In the genomic region with DNA sequence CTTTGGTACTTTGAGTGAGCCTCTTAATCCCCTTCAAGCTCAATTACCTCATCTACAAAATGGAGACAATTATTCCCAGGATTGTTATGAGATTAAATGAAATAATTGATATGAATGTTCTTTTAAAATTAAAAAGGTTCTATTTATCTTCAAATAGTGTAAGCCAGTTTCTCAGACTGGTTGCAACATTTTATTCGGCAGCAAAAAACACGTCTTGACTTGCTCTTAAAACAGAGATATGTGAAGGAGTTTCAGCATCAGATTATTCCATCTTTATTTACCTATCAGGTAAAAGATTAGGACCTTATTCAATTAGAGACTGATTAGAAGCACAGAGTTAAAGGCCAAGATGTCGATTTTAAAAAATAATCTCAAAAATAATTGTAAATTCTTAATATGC, we compare ENCODE assay signal across 17 cellular contexts. TPM values are rescaled to one million over a fixed set of nuclear protein-coding genes. Genes with fewer than 3 reads are reported as not detected.
A peak's percentile ranks its signal among the peaks of the same experiment; 100 is the strongest.
DNase-seq lines count a peak whose midpoint lies in the region; ATAC-seq, FAIRE-seq and TF ChIP-seq lines count a peak whose summit lies in the region.
"Had no signal": no experiment of that assay in that cellular context is flagged by ENCODE, and none has a peak within 500 bp of the region (broad histone marks: within the 10 kb centered on the region; RNA-seq: fewer than 3 reads in every experiment).

No MANE protein-coding gene starts in this region.

- H3K4me3 ChIP-seq in left ventricle myocardium inferior, result peak overlapping the region; percentile 8
- H3K4me3 ChIP-seq in bronchial epithelial cell (ENCODE audit: low read depth, low read length), result no peak overlapping the region
- peak overlapping the region; percentile 15 for H3K4me3 ChIP-seq in lower lobe of right lung
- H3K4me3 ChIP-seq: BLaER1 treated with 17β-estradiol and CSF1 and Interleukin-3, amounts not matched to agents 10 nM and 100 nM; GM23338 had no signal

- H3K27ac ChIP-seq in left ventricle myocardium inferior (replicated peaks) (peak overlapping the region; percentile 62), lower lobe of right lung (peak overlapping the region; percentile 39)
- H3K27ac ChIP-seq: BLaER1 treated with 17β-estradiol and CSF1 and Interleukin-3, amounts not matched to agents 10 nM and 100 nM had no signal

- H3K4me1 ChIP-seq in left ventricle myocardium inferior (peaks cover 16% of the 10 kb centered on the region), lower lobe of right lung (peaks cover 52% of the 10 kb centered on the region)

- intact Hi-C loops in left ventricle myocardium inferior (cut with micrococcal nuclease), result no loop called here
- intact Hi-C loops in Right ventricle myocardium superior (cut with DNase I), result no loop called here
- intact Hi-C loops in lower lobe of right lung (cut with DNase I), result loop anchor here (10.0 kb wide), 1 partner anchor 137 kb away; a partner anchor contains a TSS

- H3K36me3 ChIP-seq in left ventricle myocardium inferior (no peaks in the 10 kb centered on the region), bronchial epithelial cell (ENCODE audit: control insufficient read depth, insufficient read depth, low read length) (no peaks in the 10 kb centered on the region), lower lobe of right lung (no peaks in the 10 kb centered on the region)
- H3K36me3 ChIP-seq: BLaER1 treated with 17β-estradiol and CSF1 and Interleukin-3, amounts not matched to agents 10 nM and 100 nM had no signal

- H3K27me3 ChIP-seq in left ventricle myocardium inferior (ENCODE audit: low read depth) (no peaks in the 10 kb centered on the region), bronchial epithelial cell (ENCODE audit: control insufficient read depth, insufficient read depth, low read length) (no peaks in the 10 kb centered on the region), lower lobe of right lung (ENCODE audit: low read depth) (no peaks in the 10 kb centered on the region)
- H3K27me3 ChIP-seq: BLaER1 treated with 17β-estradiol and CSF1 and Interleukin-3, amounts not matched to agents 10 nM and 100 nM had no signal

- DNase-seq in left ventricle myocardium inferior (no peak), Right ventricle myocardium superior (no peak), bronchial epithelial cell (ENCODE audit: low read depth) (peak; percentile 75), lower lobe of right lung (no peak), DMS53 treated with DMSO at 0.1 percent for 48 hours (lab: John Stamatoyannopoulos, UW; ENCODE audit: unreplicated experiment) (no peak), NCI-H1436 (lab: John Stamatoyannopoulos, UW) (no peak), middle frontal gyrus (ENCODE audit: extremely low spot score, low spot score) (no peak)
- DNase-seq: CD8-positive, alpha-beta T cell; DMS79; GDM1; HCEC 1CT had no signal

- H3K9me3 ChIP-seq in left ventricle myocardium inferior (replicated peaks) (no peaks in the 10 kb centered on the region), lower lobe of right lung (no peaks in the 10 kb centered on the region)
- H3K9me3 ChIP-seq: BLaER1 treated with 17β-estradiol and CSF1 and Interleukin-3, amounts not matched to agents 10 nM and 100 nM had no signal

- TF ChIP-seq CTCF in left ventricle myocardium inferior (IDR thresholded peaks at IDR 0.05; ENCODE audit: borderline replicate concordance), result no peak
- TF ChIP-seq CTCF in bronchial epithelial cell (IDR thresholded peaks at IDR 0.05; ENCODE audit: insufficient read depth, low read length, severe bottlenecking), result no peak
- TF ChIP-seq CTCF in lower lobe of right lung (IDR thresholded peaks at IDR 0.05), result no peak

- ATAC-seq in Right ventricle myocardium superior (ENCODE audit: poor library complexity), result no peak
- ATAC-seq in lower lobe of right lung, result no peak
- ATAC-seq: CD8-positive, alpha-beta T cell; GM23338 had no signal

- no peak for FAIRE-seq in bronchial epithelial cell (lab: Jason Lieb, UNC)
- FAIRE-seq: GM12892, GM18507, H54 had no signal

RNA-seq across cellular contexts. Expression of a gene that starts 10.5 kb away (rescaled TPM):
- total RNA-seq in left ventricle myocardium inferior (6.8 TPM), Right ventricle myocardium superior (8.1 TPM), bronchial epithelial cell (not detected in 2 replicates), lower lobe of right lung (108 TPM)
- total RNA-seq: B cell; CD8-positive, alpha-beta T cell had no signal

Comparison
In these comparisons a context has a peak if more than half of its experiments do, and no peak if none do; other contexts are left out.
1. RNA of a gene that starts 10.5 kb away (total RNA-seq): 108 TPM in lower lobe of right lung (single experiment); 8.1 TPM in Right ventricle myocardium superior (single experiment), 6.8 TPM in left ventricle myocardium inferior (single experiment) and not detected in bronchial epithelial cell; every median in the first group is over 10 times any median in the second.